Comparison of ENCODE assay signal across 1 cellular context in genomic region chr22:36233796-36234195, GRCh38.
TF ChIP-seq lines count a peak whose summit lies in the region.

No MANE protein-coding gene starts in this region.

TF ChIP-seq in endothelial cell of umbilical vein, 7 proteins besides CTCF, POLR2A, EP300 and RAD21:
- no peak for TF ChIP-seq MYC (IDR thresholded peaks at IDR 0.05; ENCODE audit: low read depth, low read length)
- TF ChIP-seq JUN (IDR thresholded peaks at IDR 0.05; ENCODE audit: borderline replicate concordance, insufficient read depth, insufficient read length, low read depth) = no peak
- no peak for TF ChIP-seq GATA2 (IDR thresholded peaks at IDR 0.05; ENCODE audit: insufficient read depth, insufficient read length, low read depth, low read length)
- TF ChIP-seq MAX (IDR thresholded peaks at IDR 0.05; ENCODE audit: insufficient read depth, insufficient read length) = no peak
- TF ChIP-seq FOS (IDR thresholded peaks at IDR 0.05; ENCODE audit: borderline replicate concordance, insufficient read depth, low read length) = no peak
- no peak for TF ChIP-seq POLR2AphosphoS5 (IDR thresholded peaks at IDR 0.05; ENCODE audit: insufficient read depth, low read depth, low read length)
- no peak for TF ChIP-seq EZH2 (IDR thresholded peaks at IDR 0.05; ENCODE audit: borderline replicate concordance, low read depth, low read length, severe bottlenecking)
